1 cellular context compared by ENCODE assay signal in the genomic region with DNA sequence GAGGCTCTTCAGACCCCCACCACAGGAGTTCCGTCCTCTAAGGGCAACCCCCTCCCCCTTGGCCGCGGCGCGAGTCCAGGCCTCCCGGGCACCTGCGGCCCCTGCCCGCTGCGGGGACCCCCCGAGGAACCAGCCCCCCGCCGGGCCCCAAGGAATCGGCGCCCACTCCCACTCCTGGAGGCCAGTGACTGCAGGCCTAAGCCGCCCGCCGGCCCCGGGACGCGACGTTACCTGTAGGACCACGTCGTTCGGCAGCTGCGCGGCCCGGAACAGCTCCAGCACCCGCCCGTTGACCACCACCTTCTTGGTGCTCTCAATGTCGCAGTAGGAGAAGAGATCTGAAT.
TF ChIP-seq lines count a peak whose summit lies in the region.

No MANE protein-coding gene starts in this region.

TF ChIP-seq in HEK293, 187 proteins besides CTCF, POLR2A, EP300 and RAD21 (continued from another document and continues in another):
- TF ChIP-seq, protein P1, sequence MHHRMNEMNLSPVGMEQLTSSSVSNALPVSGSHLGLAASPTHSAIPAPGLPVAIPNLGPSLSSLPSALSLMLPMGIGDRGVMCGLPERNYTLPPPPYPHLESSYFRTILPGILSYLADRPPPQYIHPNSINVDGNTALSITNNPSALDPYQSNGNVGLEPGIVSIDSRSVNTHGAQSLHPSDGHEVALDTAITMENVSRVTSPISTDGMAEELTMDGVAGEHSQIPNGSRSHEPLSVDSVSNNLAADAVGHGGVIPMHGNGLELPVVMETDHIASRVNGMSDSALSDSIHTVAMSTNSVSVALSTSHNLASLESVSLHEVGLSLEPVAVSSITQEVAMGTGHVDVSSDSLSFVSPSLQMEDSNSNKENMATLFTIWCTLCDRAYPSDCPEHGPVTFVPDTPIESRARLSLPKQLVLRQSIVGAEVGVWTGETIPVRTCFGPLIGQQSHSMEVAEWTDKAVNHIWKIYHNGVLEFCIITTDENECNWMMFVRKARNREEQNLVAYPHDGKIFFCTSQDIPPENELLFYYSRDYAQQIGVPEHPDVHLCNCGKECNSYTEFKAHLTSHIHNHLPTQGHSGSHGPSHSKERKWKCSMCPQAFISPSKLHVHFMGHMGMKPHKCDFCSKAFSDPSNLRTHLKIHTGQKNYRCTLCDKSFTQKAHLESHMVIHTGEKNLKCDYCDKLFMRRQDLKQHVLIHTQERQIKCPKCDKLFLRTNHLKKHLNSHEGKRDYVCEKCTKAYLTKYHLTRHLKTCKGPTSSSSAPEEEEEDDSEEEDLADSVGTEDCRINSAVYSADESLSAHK (tag by site-specific recombination; IDR thresholded peaks at IDR 0.05): no peak
- TF ChIP-seq PATZ1 (tag by site-specific recombination; IDR thresholded peaks at IDR 0.05) (0 out of 2 replicates have a peak, but pooled peaks have one; percentile 14), ZBTB17 (tag by site-specific recombination; IDR thresholded peaks at IDR 0.05) (no peak), HOXC10 (CRISPR knock-in tag; IDR thresholded peaks at IDR 0.05) (no peak), ZNF274 (IDR thresholded peaks at IDR 0.05; ENCODE audit: low read length) (no peak), ZNF274 (tag by site-specific recombination; IDR thresholded peaks at IDR 0.05; ENCODE audit: borderline replicate concordance) (no peak), GLIS2 (tag by site-specific recombination; IDR thresholded peaks at IDR 0.05) (peak; percentile 90), ZNF707 (tag by site-specific recombination; IDR thresholded peaks at IDR 0.05) (no peak), ZNF548 (tag by site-specific recombination; IDR thresholded peaks at IDR 0.05) (no peak), ZNF221 (tag by site-specific recombination; IDR thresholded peaks at IDR 0.05; ENCODE audit: borderline replicate concordance) (no peak), ZBTB44 (tag by site-specific recombination; IDR thresholded peaks at IDR 0.05) (no peak), ZNF354C (tag by site-specific recombination; IDR thresholded peaks at IDR 0.05; ENCODE audit: borderline replicate concordance, low read depth) (no peak), ZIC2 (tag by site-specific recombination; IDR thresholded peaks at IDR 0.05) (peak; percentile 89), ZFHX2 (tag by site-specific recombination; conservative IDR thresholded peaks at IDR 0.05) (no peak), ZNF747 (tag by site-specific recombination; IDR thresholded peaks at IDR 0.05) (no peak), ZNF174 (tag by site-specific recombination; IDR thresholded peaks at IDR 0.05) (no peak), KLF7 (tag by site-specific recombination; IDR thresholded peaks at IDR 0.05; ENCODE audit: borderline replicate concordance) (no peak), ZNF211 (tag by site-specific recombination; IDR thresholded peaks at IDR 0.05; ENCODE audit: low read depth) (no peak), GLIS1 (tag by site-specific recombination; IDR thresholded peaks at IDR 0.05) (peak; percentile 56), ZNF23 (tag by site-specific recombination; IDR thresholded peaks at IDR 0.05; ENCODE audit: borderline replicate concordance) (no peak), GLI4 (tag by site-specific recombination; IDR thresholded peaks at IDR 0.05) (no peak), ZNF48 (tag by site-specific recombination; IDR thresholded peaks at IDR 0.05) (no peak), ZEB2 (tag by site-specific recombination; IDR thresholded peaks at IDR 0.05) (no peak; the same call in 1 of the 2 replicates), SETDB1 (IDR thresholded peaks at IDR 0.05; ENCODE audit: insufficient read length, low read length) (no peak), ZNF133 (tag by site-specific recombination; IDR thresholded peaks at IDR 0.05) (no peak), ZNF302 (tag by site-specific recombination; IDR thresholded peaks at IDR 0.05; ENCODE audit: low read depth) (no peak), ZNF433 (tag by site-specific recombination; IDR thresholded peaks at IDR 0.05; ENCODE audit: low read depth) (no peak), ZNF785 (tag by site-specific recombination; IDR thresholded peaks at IDR 0.05) (no peak), ZBTB8A (tag by site-specific recombination; IDR thresholded peaks at IDR 0.05) (no peak), ZXDB (tag by site-specific recombination; IDR thresholded peaks at IDR 0.05) (peak; percentile 12), ZNF341 (tag by site-specific recombination; IDR thresholded peaks at IDR 0.05; ENCODE audit: low read depth) (peak; percentile 10; the same call in 1 of the 2 replicates), ZSCAN16 (tag by site-specific recombination; IDR thresholded peaks at IDR 0.05) (no peak), ZNF335 (tag by site-specific recombination; conservative IDR thresholded peaks at IDR 0.05) (0 out of 2 replicates have a peak, but pooled peaks have one; percentile 9), ZBTB11 (tag by site-specific recombination; conservative IDR thresholded peaks at IDR 0.05; ENCODE audit: low read depth) (no peak), ZNF830 (tag by site-specific recombination; IDR thresholded peaks at IDR 0.05; ENCODE audit: low read depth) (no peak), MYNN (tag by site-specific recombination; IDR thresholded peaks at IDR 0.05; ENCODE audit: borderline replicate concordance) (no peak), ZNF654 (tag by site-specific recombination; IDR thresholded peaks at IDR 0.05; ENCODE audit: low read depth) (no peak), ZNF549 (tag by site-specific recombination; IDR thresholded peaks at IDR 0.05) (no peak), ZNF175 (tag by site-specific recombination; IDR thresholded peaks at IDR 0.05) (no peak), PRDM1 (tag by site-specific recombination; IDR thresholded peaks at IDR 0.05) (no peak), ZNF704 (tag by site-specific recombination; IDR thresholded peaks at IDR 0.05) (no peak), ZNF19 (tag by site-specific recombination; IDR thresholded peaks at IDR 0.05; ENCODE audit: low read depth) (no peak), ZNF513 (tag by site-specific recombination; IDR thresholded peaks at IDR 0.05) (no peak), BCL11A (tag by site-specific recombination; IDR thresholded peaks at IDR 0.05; ENCODE audit: low read depth) (no peak), MEIS1 (CRISPR knock-in tag; IDR thresholded peaks at IDR 0.05; ENCODE audit: borderline replicate concordance) (no peak), ZNF311 (tag by site-specific recombination; IDR thresholded peaks at IDR 0.05; ENCODE audit: borderline replicate concordance) (no peak), ZNF416 (tag by site-specific recombination; IDR thresholded peaks at IDR 0.05) (no peak)
- TF ChIP-seq, protein P2, sequence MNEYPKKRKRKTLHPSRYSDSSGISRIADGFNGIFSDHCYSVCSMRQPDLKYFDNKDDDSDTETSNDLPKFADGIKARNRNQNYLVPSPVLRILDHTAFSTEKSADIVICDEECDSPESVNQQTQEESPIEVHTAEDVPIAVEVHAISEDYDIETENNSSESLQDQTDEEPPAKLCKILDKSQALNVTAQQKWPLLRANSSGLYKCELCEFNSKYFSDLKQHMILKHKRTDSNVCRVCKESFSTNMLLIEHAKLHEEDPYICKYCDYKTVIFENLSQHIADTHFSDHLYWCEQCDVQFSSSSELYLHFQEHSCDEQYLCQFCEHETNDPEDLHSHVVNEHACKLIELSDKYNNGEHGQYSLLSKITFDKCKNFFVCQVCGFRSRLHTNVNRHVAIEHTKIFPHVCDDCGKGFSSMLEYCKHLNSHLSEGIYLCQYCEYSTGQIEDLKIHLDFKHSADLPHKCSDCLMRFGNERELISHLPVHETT (tag by site-specific recombination; IDR thresholded peaks at IDR 0.05): no peak
- TF ChIP-seq, protein P3, sequence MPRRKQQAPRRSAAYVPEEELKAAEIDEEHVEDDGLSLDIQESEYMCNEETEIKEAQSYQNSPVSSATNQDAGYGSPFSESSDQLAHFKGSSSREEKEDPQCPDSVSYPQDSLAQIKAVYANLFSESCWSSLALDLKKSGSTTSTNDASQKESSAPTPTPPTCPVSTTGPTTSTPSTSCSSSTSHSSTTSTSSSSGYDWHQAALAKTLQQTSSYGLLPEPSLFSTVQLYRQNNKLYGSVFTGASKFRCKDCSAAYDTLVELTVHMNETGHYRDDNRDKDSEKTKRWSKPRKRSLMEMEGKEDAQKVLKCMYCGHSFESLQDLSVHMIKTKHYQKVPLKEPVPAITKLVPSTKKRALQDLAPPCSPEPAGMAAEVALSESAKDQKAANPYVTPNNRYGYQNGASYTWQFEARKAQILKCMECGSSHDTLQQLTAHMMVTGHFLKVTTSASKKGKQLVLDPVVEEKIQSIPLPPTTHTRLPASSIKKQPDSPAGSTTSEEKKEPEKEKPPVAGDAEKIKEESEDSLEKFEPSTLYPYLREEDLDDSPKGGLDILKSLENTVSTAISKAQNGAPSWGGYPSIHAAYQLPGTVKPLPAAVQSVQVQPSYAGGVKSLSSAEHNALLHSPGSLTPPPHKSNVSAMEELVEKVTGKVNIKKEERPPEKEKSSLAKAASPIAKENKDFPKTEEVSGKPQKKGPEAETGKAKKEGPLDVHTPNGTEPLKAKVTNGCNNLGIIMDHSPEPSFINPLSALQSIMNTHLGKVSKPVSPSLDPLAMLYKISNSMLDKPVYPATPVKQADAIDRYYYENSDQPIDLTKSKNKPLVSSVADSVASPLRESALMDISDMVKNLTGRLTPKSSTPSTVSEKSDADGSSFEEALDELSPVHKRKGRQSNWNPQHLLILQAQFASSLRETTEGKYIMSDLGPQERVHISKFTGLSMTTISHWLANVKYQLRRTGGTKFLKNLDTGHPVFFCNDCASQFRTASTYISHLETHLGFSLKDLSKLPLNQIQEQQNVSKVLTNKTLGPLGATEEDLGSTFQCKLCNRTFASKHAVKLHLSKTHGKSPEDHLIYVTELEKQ (tag by site-specific recombination; IDR thresholded peaks at IDR 0.05; ENCODE audit: borderline replicate concordance): no peak
